In the genomic region with DNA sequence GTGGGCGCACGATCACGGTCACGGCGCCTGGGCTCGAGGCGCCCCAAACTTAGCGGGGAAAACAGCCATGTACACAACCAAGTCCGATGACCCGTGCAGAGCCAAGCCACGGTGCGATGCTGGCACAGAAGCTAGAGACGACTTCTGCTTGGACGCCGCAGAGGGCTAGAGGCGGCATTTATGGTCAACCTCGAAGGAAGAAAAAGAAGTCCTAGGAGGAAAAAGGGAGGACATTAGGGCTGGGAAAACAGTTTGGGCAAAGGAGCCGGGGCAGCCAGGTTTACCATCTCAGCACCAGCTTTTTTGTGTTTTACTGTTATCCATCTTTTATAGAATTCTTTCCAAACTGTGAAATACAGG, we compare ENCODE assay signal across 8 cellular contexts. TPM values are rescaled to one million over a fixed set of nuclear protein-coding genes. Genes with fewer than 3 reads are reported as not detected.
DNase-seq lines count a peak whose midpoint lies in the region; ATAC-seq, FAIRE-seq and TF ChIP-seq lines count a peak whose summit lies in the region.

No MANE protein-coding gene starts in this region.

- in situ Hi-C loops in K562 (cut with MboI), result no loop called here

- H3K4me1 ChIP-seq in K562 (replicated peaks in 1 of 2; ENCODE audit: control insufficient read depth in 2 of 2, insufficient read depth in 2 of 2, low read length in 2 of 2) (peaks cover 0 to 13% of the 10 kb centered on the region in 2 experiments; a peak in 2 of 5 replicates), mesendoderm (ENCODE audit: control insufficient read depth, low read depth, low read length) (peaks cover 3% of the 10 kb centered on the region), uterus (no peaks in the 10 kb centered on the region)

- FAIRE-seq in K562 (lab: Jason Lieb, UNC), result no peak

- H4K5ac ChIP-seq in mesendoderm (ENCODE audit: low read length), result no peak overlapping the region

- H3K27me3 Mint-ChIP-seq in activated naive CD4-positive, alpha-beta T cell treated with anti-CD3 and anti-CD28 coated beads, Interleukin-2, amount 50 U/mL, for 24 hours, result no peaks in the 10 kb centered on the region

- no peaks in the 10 kb centered on the region for H3K36me3 ChIP-seq in K562 (ENCODE audit: control insufficient read depth, insufficient read depth, low read length)
- no peaks in the 10 kb centered on the region for H3K36me3 ChIP-seq in mesendoderm (ENCODE audit: control insufficient read depth, insufficient read depth, low read length)
- no peaks in the 10 kb centered on the region for H3K36me3 ChIP-seq in uterus

- no peaks in the 10 kb centered on the region for H3K9me3 Mint-ChIP-seq in activated naive CD4-positive, alpha-beta T cell treated with anti-CD3 and anti-CD28 coated beads, Interleukin-2, amount 50 U/mL, for 24 hours

- no peak overlapping the region for H2AK5ac ChIP-seq in mesendoderm (ENCODE audit: low read length)

- no peaks in the 10 kb centered on the region for H3K79me2 ChIP-seq in K562 (ENCODE audit: control insufficient read depth, insufficient read depth, low read length)
- peaks cover 2% of the 10 kb centered on the region for H3K79me2 ChIP-seq in mesendoderm (ENCODE audit: control insufficient read depth, insufficient read depth, low read length)

- H3K18ac ChIP-seq in mesendoderm (ENCODE audit: low read length), result no peak overlapping the region

- no peak overlapping the region for H2BK120ac ChIP-seq in mesendoderm (ENCODE audit: low read depth, low read length)

- peaks cover 35% of the 10 kb centered on the region for H3K4me1 Mint-ChIP-seq in activated naive CD4-positive, alpha-beta T cell treated with anti-CD3 and anti-CD28 coated beads, Interleukin-2, amount 50 U/mL, for 24 hours

- peak overlapping the region; percentile 86 for H2AFZ ChIP-seq in K562 (ENCODE audit: low read depth, low read length)

- H3K27me3 ChIP-seq in K562 (ENCODE audit: control insufficient read depth in 2 of 2, insufficient read depth in 2 of 2, low read length in 2 of 2) (peaks cover 15 to 45% of the 10 kb centered on the region in 2 experiments), mesendoderm (ENCODE audit: insufficient read depth, low read length, poor library complexity) (no peaks in the 10 kb centered on the region), uterus (no peaks in the 10 kb centered on the region)

- TF ChIP-seq CTCF in K562 (IDR thresholded peaks at IDR 0.05 in 2 of 3, conservative IDR thresholded peaks at IDR 0.05 in 1 of 3; ENCODE audit: insufficient read depth in 2 of 3, low read depth in 1 of 3, low read length in 3 of 3) (no peak), uterus (IDR thresholded peaks at IDR 0.05) (no peak)

- no TSS peak for BruUV-seq in K562 (replicated peaks; lab: Mats Ljungman, UMichigan)

- no peak for TF ChIP-seq EP300 in K562 (IDR thresholded peaks at IDR 0.05; ENCODE audit: low read length)

- DNase-seq in activated naive CD4-positive, alpha-beta T cell (lab: John Stamatoyannopoulos, UW), result no peak
- no peak for DNase-seq in K562 (ENCODE audit: extremely low read depth in 1 of 4, low spot score in 3 of 4)
- no peak for DNase-seq in mesendoderm
- no peak for DNase-seq in uterus
- DNase-seq in NCI-H446 treated with DMSO at 0.1 percent for 48 hours (lab: John Stamatoyannopoulos, UW), result no peak
- DNase-seq in DMS53 (lab: John Stamatoyannopoulos, UW), result no peak

- no peak overlapping the region for H3K27ac Mint-ChIP-seq in activated naive CD4-positive, alpha-beta T cell treated with anti-CD3 and anti-CD28 coated beads, Interleukin-2, amount 50 U/mL, for 24 hours

- no peak for TF ChIP-seq RAD21 in K562 (CRISPR knock-in tag; conservative IDR thresholded peaks at IDR 0.05 in 1 of 2, IDR thresholded peaks at IDR 0.05 in 1 of 2)

- H3K4me2 ChIP-seq in K562 (ENCODE audit: insufficient read depth, low read length) (peak overlapping the region; percentile 39), mesendoderm (ENCODE audit: low read length) (peak overlapping the region; percentile 72)

- no peak overlapping the region for H4K8ac ChIP-seq in mesendoderm (ENCODE audit: low read depth, low read length)

- H3K9ac ChIP-seq in K562 (ENCODE audit: insufficient read depth in 1 of 2, low read depth in 2 of 2, low read length in 2 of 2), result peak overlapping the region in 1 of 2 experiments; percentile 67; a peak in 2 of 4 replicates
- H3K9ac ChIP-seq in mesendoderm (ENCODE audit: low read length), result peak overlapping the region; percentile 60

- H3K4me3 Mint-ChIP-seq in activated naive CD4-positive, alpha-beta T cell treated with anti-CD3 and anti-CD28 coated beads, Interleukin-2, amount 50 U/mL, for 24 hours, result peak overlapping the region; percentile 85

- H3K9me3 ChIP-seq in K562 (replicated peaks; ENCODE audit: control insufficient read depth, insufficient read depth, low read depth, low read length) (no peaks in the 10 kb centered on the region), uterus (no peaks in the 10 kb centered on the region)

- H2BK5ac ChIP-seq in mesendoderm (ENCODE audit: low read length), result no peak overlapping the region

- TF ChIP-seq POLR2A in K562 (conservative IDR thresholded peaks at IDR 0.05) (no peak), uterus (IDR thresholded peaks at IDR 0.05) (no peak)

- WGBS in K562 (ENCODE audit: insufficient coverage, low coverage, missing lambda C conversion rate), result 83% methylated on average over 18 of the region's 18 CpGs
- WGBS in mesendoderm (ENCODE audit: extremely low coverage, insufficient coverage, low lambda C conversion rate), result no CpG with 5 or more reads among the region's 18 CpGs

- CTCF ChIA-PET in K562 (lab: Yijun Ruan, JAX; ENCODE audit: low intra/inter-chr PET ratio), result no interaction called here

- H3K27ac ChIP-seq in K562 (ENCODE audit: extremely low read depth, low read depth, low read length) (no peak overlapping the region), mesendoderm (ENCODE audit: low read depth, low read length) (no peak overlapping the region), uterus (peak overlapping the region; percentile 76 to 87)

- peak overlapping the region; percentile 59 for H3K23ac ChIP-seq in mesendoderm (ENCODE audit: low read length)

- intact Hi-C loops in K562 (cut with micrococcal nuclease) (no loop called here), uterus (cut with DNase I; ENCODE audit: low total_unique reads) (no loop called here)

- H4K20me1 ChIP-seq in K562 (replicated peaks; ENCODE audit: control insufficient read depth, insufficient read depth, low read length), result no peaks in the 10 kb centered on the region

- peaks cover 3% of the 10 kb centered on the region for H3K79me1 ChIP-seq in mesendoderm (ENCODE audit: low read length)

- no peaks in the 10 kb centered on the region for H3K36me3 Mint-ChIP-seq in activated naive CD4-positive, alpha-beta T cell treated with anti-CD3 and anti-CD28 coated beads, Interleukin-2, amount 50 U/mL, for 24 hours

- no peak overlapping the region for H2BK15ac ChIP-seq in mesendoderm (replicated peaks; ENCODE audit: low read depth)

- ATAC-seq in K562, result no peak
- no peak for ATAC-seq in GM21447 (IDR thresholded peaks at IDR 0.05; ENCODE audit: unreplicated experiment)

- peak overlapping the region; percentile 94 for H3K56ac ChIP-seq in mesendoderm (ENCODE audit: low read length)

- H3K4me3 ChIP-seq in K562, result no peak overlapping the region
- peak overlapping the region; percentile 24 for H3K4me3 ChIP-seq in mesendoderm (ENCODE audit: low read length)
- peak overlapping the region; percentile 64 to 73 for H3K4me3 ChIP-seq in uterus

- no peaks in the 10 kb centered on the region for H3K9me1 ChIP-seq in K562 (ENCODE audit: control insufficient read depth, insufficient read depth, low read length)

- H3K4ac ChIP-seq in mesendoderm (ENCODE audit: low read depth, low read length), result no peak overlapping the region

- POLR2A ChIA-PET in K562 (lab: Yijun Ruan, JAX), result interaction anchor here (1.0 kb wide), 1 partner anchor 21 kb away, joined by 3 read pairs; no protein-coding TSS in a partner anchor

TF ChIP-seq in K562, 482 proteins besides CTCF, POLR2A, EP300 and RAD21:
- TF ChIP-seq ZNF41 (CRISPR knock-in tag; conservative IDR thresholded peaks at IDR 0.05) (no peak), ZNF431 (CRISPR knock-in tag; IDR thresholded peaks at IDR 0.05) (0 out of 2 replicates have a peak, but pooled peaks have one; percentile 38)

RNA-seq across cellular contexts. Expression of gene DTNB, which starts 0.6 kb away (rescaled TPM):
- total RNA-seq in K562 (2011; cell fraction: chromatin; rRNA removed; ENCODE audit: low replicate concordance), result 2.9 and 4.1 TPM in 2 replicates
- 1.3 and 1.6 TPM in 2 replicates for total RNA-seq in K562 (2011; cell fraction: nucleolus; rRNA removed)
- 2.0 and 2.5 TPM in 2 replicates for total RNA-seq in K562 (2011; cell fraction: nucleoplasm; rRNA removed)
- total RNA-seq in K562 (2014; rRNA removed), result 0.12 and 0.77 TPM in 2 replicates
- total RNA-seq in K562 (2014; rRNA removed; fragmentation: Illumina TruSeq; extraction: Trizol), result 0.33 and 0.70 TPM in 2 replicates
- 0.49 TPM in 1 of 2 replicates, not detected in the other for total RNA-seq in K562 (2015; rRNA removed; fragmentation: Illumina TruSeq; extraction: Trizol)
- total RNA-seq in K562 (2021), result 0.81 and 0.82 TPM in 2 replicates
- 1.1 and 2.0 TPM in 2 replicates for polyA plus RNA-seq in K562 (2011; rRNA removed)
- polyA plus RNA-seq in K562 (2011; cell fraction: cytosol; rRNA removed), result 0.81 and 0.95 TPM in 2 replicates
- polyA plus RNA-seq in K562 (2011; cell fraction: nucleus; rRNA removed), result 0.87 and 1.4 TPM in 2 replicates
- polyA plus RNA-seq in K562 (2012), result 0.39 and 0.53 TPM in 2 replicates
- 0.65 and 0.75 TPM in 2 replicates for polyA plus RNA-seq in K562 (2014; fragmentation: Illumina TruSeq; extraction: Trizol)
- polyA plus RNA-seq in K562 (2014; fragmentation: Nextera tagmentation; extraction: Ambion mirVana), result under 1 TPM in 1 of 2 experiments, not detected in 1; 0.18 TPM
- polyA plus RNA-seq in K562 (2014; rRNA removed), result 0.08 and 0.81 TPM in 2 replicates
- polyA minus RNA-seq in K562 (2011; rRNA and poly(A)+ RNA removed), result 0.69 and 0.81 TPM in 2 replicates
- polyA minus RNA-seq in K562 (2011; cell fraction: cytosol; rRNA and poly(A)+ RNA removed), result not detected in 2 replicates
- polyA minus RNA-seq in K562 (2011; cell fraction: nucleus; rRNA and poly(A)+ RNA removed), result 0.44 and 0.67 TPM in 2 replicates
- polyA plus RNA-seq in mesendoderm (2013, experiment 1 of 2), result 12.2 TPM
- polyA plus RNA-seq in mesendoderm (2013, experiment 2 of 2), result 15.6 TPM
- total RNA-seq in uterus, result 10 to 100 TPM; 12.4 to 28.8 (median 14.9) TPM

Comparison
In these comparisons a context has a peak if more than half of its experiments do, and no peak if none do; other contexts are left out.
1. H3K27ac ChIP-seq: peak in uterus (2 of 2); none in K562 (single experiment) and mesendoderm (single experiment).